ENCODE assay signal across 8 cellular contexts in genomic region chrX:115690554-115691216, GRCh38.
A peak's percentile ranks its signal among the peaks of the same experiment; 100 is the strongest.
DNase-seq lines count a peak whose midpoint lies in the region; ATAC-seq and TF ChIP-seq lines count a peak whose summit lies in the region.

No MANE protein-coding gene starts in this region.

- H2AFZ ChIP-seq in osteoblast (ENCODE audit: low read length) = no peak overlapping the region

- no peaks in the 10 kb centered on the region for H3K9me3 ChIP-seq in osteoblast (ENCODE audit: low read depth, low read length)

- no peaks in the 10 kb centered on the region for H3K36me3 ChIP-seq in osteoblast (ENCODE audit: insufficient read depth, low read length)

- no peaks in the 10 kb centered on the region for H3K79me2 ChIP-seq in osteoblast (ENCODE audit: insufficient read depth, low read length)

- no peaks in the 10 kb centered on the region for H3K9me3 Mint-ChIP-seq in activated T-cell treated with anti-CD3 and anti-CD28 coated beads, Interleukin-2, amount 50 U/mL, for 24 hours

- peak; percentile 90 for ATAC-seq in GM19438 (IDR thresholded peaks at IDR 0.05; ENCODE audit: low read depth, unreplicated experiment)
- ATAC-seq in HG03457 (IDR thresholded peaks at IDR 0.05; ENCODE audit: unreplicated experiment) = peak; percentile 77

- H3K27me3 ChIP-seq in osteoblast (ENCODE audit: insufficient read depth, low read length) = peaks cover 20% of the 10 kb centered on the region

- DNase-seq in DMS114 treated with DMSO at 0.1 percent for 48 hours (lab: John Stamatoyannopoulos, UW; ENCODE audit: unreplicated experiment) (peak; percentile 71), NCI-H345 treated with DMSO at 0.1 percent for 48 hours (lab: John Stamatoyannopoulos, UW; ENCODE audit: unreplicated experiment) (peak; percentile 49), foreskin melanocyte (peak; percentile 51), osteoblast (ENCODE audit: insufficient read length, low spot score, missing footprints) (peak; percentile 81)
- DNase-seq in activated T-cell treated with anti-CD3 and anti-CD28 coated beads, Interleukin-2, amount 50 U/mL, for 24 hours = peak; percentile 32
- DNase-seq in activated effector memory CD4-positive, alpha-beta T cell treated with anti-CD3 and anti-CD28 coated beads, Interleukin-2, amount 50 U/mL, for 16 hours = no peak

- H3K4me1 ChIP-seq in osteoblast (ENCODE audit: insufficient read depth, low read length) = no peaks in the 10 kb centered on the region

- H3K4me2 ChIP-seq in osteoblast (ENCODE audit: insufficient read depth, low read length) = peak overlapping the region; percentile 60

- H3K4me1 Mint-ChIP-seq in activated T-cell treated with anti-CD3 and anti-CD28 coated beads, Interleukin-2, amount 50 U/mL, for 24 hours (ENCODE audit: low read depth) = peaks cover 1% of the 10 kb centered on the region

- peak overlapping the region; percentile 80 for H3K27ac ChIP-seq in osteoblast (ENCODE audit: low read depth, low read length)

- no peaks in the 10 kb centered on the region for H3K36me3 Mint-ChIP-seq in activated T-cell treated with anti-CD3 and anti-CD28 coated beads, Interleukin-2, amount 50 U/mL, for 24 hours (ENCODE audit: low read depth)

- TF ChIP-seq CTCF in osteoblast (IDR thresholded peaks at IDR 0.05; ENCODE audit: extremely low read depth, low read depth, low read length) = peak; percentile 93

- peaks cover 49% of the 10 kb centered on the region for H3K27me3 Mint-ChIP-seq in activated T-cell treated with anti-CD3 and anti-CD28 coated beads, Interleukin-2, amount 50 U/mL, for 24 hours

- no peak overlapping the region for H3K27ac Mint-ChIP-seq in activated T-cell treated with anti-CD3 and anti-CD28 coated beads, Interleukin-2, amount 50 U/mL, for 24 hours

- no peak overlapping the region for H3K4me3 Mint-ChIP-seq in activated T-cell treated with anti-CD3 and anti-CD28 coated beads, Interleukin-2, amount 50 U/mL, for 24 hours

- no peaks in the 10 kb centered on the region for H4K20me1 ChIP-seq in osteoblast (ENCODE audit: insufficient read depth, low read length)

- no peak overlapping the region for H3K4me3 ChIP-seq in osteoblast (ENCODE audit: insufficient read depth, low read length)
